ENCODE assay signal across 31 cellular contexts in genomic region chr1:40687059-40687458, GRCh38.
"Had no signal": no experiment of that assay in that cellular context is flagged by ENCODE, and none has a peak within 500 bp of the region (broad histone marks: within the 10 kb centered on the region; RNA-seq: fewer than 3 reads in every experiment).

No MANE protein-coding gene starts in this region.

- H3K9me3 Mint-ChIP-seq: natural killer cell; neural progenitor cell; stimulated activated memory B cell treated with anti-CD40 and anti-IgM and Interleukin-4, amounts not matched to agents 10 μg/mL and 1 μg/mL and 100 μg/mL, for 72 hours; type B pancreatic cell had no signal

- H3K4me1 ChIP-seq: parathyroid adenoma, psoas muscle, testis, uterus had no signal

- H3K4me2 ChIP-seq: neural progenitor cell, smooth muscle cell had no signal

- H3K36me3 ChIP-seq: neural progenitor cell, ovary, suprapubic skin, upper lobe of right lung, uterus had no signal

- H3K36me3 Mint-ChIP-seq: natural killer cell had no signal

- H3K27ac ChIP-seq: neural progenitor cell, ovary, parathyroid adenoma, psoas muscle, skin epidermis, spleen, suprapubic skin, testis, tibial artery, transverse colon, upper lobe of right lung, uterus had no signal

- DNase-seq: natural killer cell; occipital lobe; ovary; posterior cingulate gyrus; psoas muscle; right cardiac atrium; spleen; stimulated activated CD4-positive, alpha-beta T cell treated with anti-CD3 and anti-CD28 coated beads, Interleukin-12 subunit alpha, Interleukin-12 subunit beta, amount 100 ng/mL, for 4 hours; stimulated activated CD4-positive, alpha-beta T cell treated with anti-CD3 and anti-CD28 coated beads, Interleukin-1b, Interleukin-23, amount 100 ng/mL, for 48 hours; stimulated activated CD4-positive, alpha-beta T cell treated with anti-CD3 and anti-CD28 coated beads, Interleukin-4, amount 100 ng/mL, for 1 hour; stimulated activated CD4-positive, alpha-beta T cell treated with anti-CD3 and anti-CD28 coated beads, Interleukin-4, amount 100 ng/mL, for 4 hours; stimulated activated CD8-positive, alpha-beta memory T cell treated with anti-CD3 and anti-CD28 coated beads, Interleukin-4, amount 100 ng/mL, for 48 hours; stimulated activated naive CD4-positive, alpha-beta T cell; stimulated activated naive CD8-positive, alpha-beta T cell treated with anti-CD3 and anti-CD28 coated beads, Interleukin-15, amount 100 ng/mL, for 72 hours; stimulated activated naive CD8-positive, alpha-beta T cell treated with anti-CD3 and anti-CD28 coated beads, Interleukin-15, Interleukin-2, amounts not matched to agents 100 U/mL and 50 U/mL, for 24 hours; substantia nigra; testis; tibial artery; transverse colon; upper lobe of right lung; uterus had no signal

- H3K4me3 Mint-ChIP-seq: natural killer cell; nephron; neural progenitor cell; stimulated activated memory B cell treated with anti-CD40 and anti-IgM and Interleukin-4, amounts not matched to agents 10 μg/mL and 1 μg/mL and 100 μg/mL, for 72 hours; stimulated activated naive CD8-positive, alpha-beta T cell treated with anti-CD3 and anti-CD28 coated beads, Interleukin-15, amount 100 ng/mL, for 72 hours; type B pancreatic cell had no signal

- H3K9me3 ChIP-seq: ovary, psoas muscle, spleen, suprapubic skin, testis, tibial artery, transverse colon, upper lobe of right lung, uterus had no signal

- H3K27me3 Mint-ChIP-seq: progenitor cell of endocrine pancreas; stimulated activated memory B cell treated with anti-CD40 and anti-IgM and Interleukin-4, amounts not matched to agents 10 μg/mL and 1 μg/mL and 100 μg/mL, for 72 hours; stimulated activated naive CD8-positive, alpha-beta T cell treated with anti-CD3 and anti-CD28 coated beads, Interleukin-15, amount 100 ng/mL, for 72 hours; type B pancreatic cell had no signal

- H3K27ac Mint-ChIP-seq: natural killer cell; nephron; neural progenitor cell; stimulated activated memory B cell treated with anti-CD40 and anti-IgM and Interleukin-4, amounts not matched to agents 10 μg/mL and 1 μg/mL and 100 μg/mL, for 72 hours; stimulated activated naive CD8-positive, alpha-beta T cell treated with anti-CD3 and anti-CD28 coated beads, Interleukin-15, amount 100 ng/mL, for 72 hours; type B pancreatic cell had no signal

- H3K9ac ChIP-seq: neural progenitor cell, parathyroid adenoma had no signal

- H2AFZ ChIP-seq: neural progenitor cell, parathyroid adenoma had no signal

- ATAC-seq: natural killer cell; psoas muscle; right cardiac atrium; sciatic nerve; stimulated activated memory B cell treated with anti-CD40 and anti-IgM and Interleukin-4, amounts not matched to agents 10 μg/mL and 1 μg/mL and 100 μg/mL, for 72 hours; stimulated activated naive CD8-positive, alpha-beta T cell treated with anti-CD3 and anti-CD28 coated beads, Interleukin-15, amount 100 ng/mL, for 72 hours; stimulated activated naive CD8-positive, alpha-beta T cell treated with anti-CD3 and anti-CD28 coated beads, Interleukin-15, Interleukin-2, amounts not matched to agents 100 U/mL and 50 U/mL, for 24 hours; upper lobe of right lung had no signal

- H3K79me2 ChIP-seq: parathyroid adenoma had no signal

- H3K4me3 ChIP-seq: neural progenitor cell, ovary, psoas muscle, skin epidermis, smooth muscle cell, spleen, suprapubic skin, testis, tibial artery, transverse colon, upper lobe of right lung, uterus had no signal

- H3K27me3 ChIP-seq: neural progenitor cell, ovary, spleen, suprapubic skin, testis, tibial artery, transverse colon, upper lobe of right lung, uterus had no signal
